In the genomic region with DNA sequence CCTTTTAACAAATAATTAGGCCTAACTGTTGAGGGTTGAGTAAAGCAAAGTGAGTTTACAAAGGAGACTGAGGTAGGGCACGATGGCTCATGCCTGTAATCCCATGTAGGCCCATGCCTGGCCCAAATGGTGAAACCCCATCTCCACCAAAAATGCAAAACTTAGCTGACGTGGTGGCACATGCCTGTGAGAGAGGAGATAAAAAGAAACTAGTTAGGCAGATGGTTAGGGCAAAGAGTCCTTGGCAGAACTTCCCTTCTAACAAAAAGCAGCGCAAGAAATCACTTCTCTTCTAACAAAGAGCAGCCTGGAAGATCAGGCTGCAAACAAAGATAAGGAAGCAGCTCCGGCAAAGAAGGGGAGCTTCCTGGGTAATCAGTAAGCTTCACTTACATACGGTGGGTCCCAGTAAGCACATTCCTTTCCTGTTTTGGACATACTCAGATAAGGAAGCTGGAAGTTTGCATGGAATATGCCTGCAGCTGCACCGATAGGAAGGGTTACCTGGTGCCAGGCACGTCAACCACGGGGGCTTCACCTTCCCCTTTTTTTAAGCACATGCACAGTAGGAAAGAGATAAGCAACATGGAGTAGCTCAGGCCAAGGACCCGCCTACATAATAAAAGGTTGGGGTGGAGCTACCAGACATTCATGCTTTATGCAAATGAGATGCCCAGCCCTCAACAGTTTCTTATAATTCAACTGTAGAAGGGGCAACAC, we compare ENCODE assay signal across 25 cellular contexts.
DNase-seq lines count a peak whose midpoint lies in the region; ATAC-seq, FAIRE-seq and TF ChIP-seq lines count a peak whose summit lies in the region.
"Had no signal": no experiment of that assay in that cellular context is flagged by ENCODE, and none has a peak within 500 bp of the region (broad histone marks: within the 10 kb centered on the region; RNA-seq: fewer than 3 reads in every experiment).

No MANE protein-coding gene starts in this region.

- H3K4me3 ChIP-seq in cardiac muscle cell, result no peak overlapping the region
- H3K4me3 ChIP-seq in HepG2 (replicated peaks in 1 of 3; ENCODE audit: insufficient read depth in 1 of 3, low read depth in 2 of 3, low read length in 3 of 3), result no peak overlapping the region
- H3K4me3 ChIP-seq: esophagus muscularis mucosa, MG63, skin epidermis, transverse colon had no signal

- in situ Hi-C loops in HepG2 (cut with HindIII; ENCODE audit: extremely low pct_ligation_motif_present, low pct_unique_long_range_greater_than_20kb), result loop anchor here (10.0 kb wide), 2 partner anchors 77 to 267 kb away; no protein-coding TSS in a partner anchor

- no peak for TF ChIP-seq EP300 in HepG2 (IDR thresholded peaks at IDR 0.05; ENCODE audit: low read depth in 2 of 2, low read length in 2 of 2)
- no peak for TF ChIP-seq EP300 in HepG2 (CRISPR knock-in tag; IDR thresholded peaks at IDR 0.05; ENCODE audit: borderline replicate concordance)

- H3K36me3 ChIP-seq in cardiac muscle cell, result no peaks in the 10 kb centered on the region
- H3K36me3 ChIP-seq in HepG2 (replicated peaks in 1 of 2; ENCODE audit: control insufficient read depth in 1 of 2, insufficient read depth in 2 of 2, low read length in 2 of 2), result no peaks in the 10 kb centered on the region
- H3K36me3 ChIP-seq: brain microvascular endothelial cell, esophagus muscularis mucosa, MG63, transverse colon had no signal

- no peaks in the 10 kb centered on the region for H3K79me2 ChIP-seq in HepG2 (ENCODE audit: insufficient read depth, low read length)

- H3K27me3 ChIP-seq in cardiac muscle cell (no peaks in the 10 kb centered on the region), HepG2 (ENCODE audit: control insufficient read depth in 1 of 2, insufficient read depth in 2 of 2, low read length in 2 of 2) (no peaks in the 10 kb centered on the region)
- H3K27me3 ChIP-seq: brain microvascular endothelial cell, esophagus muscularis mucosa, MG63, transverse colon had no signal

- no peak for TF ChIP-seq RAD21 in HepG2 (CRISPR knock-in tag; IDR thresholded peaks at IDR 0.05)

- TF ChIP-seq POLR2A in HepG2 (IDR thresholded peaks at IDR 0.05; ENCODE audit: insufficient read depth in 1 of 2, low read depth in 2 of 2, low read length in 2 of 2), result no peak

- no peaks in the 10 kb centered on the region for H3K36me3 Mint-ChIP-seq in activated T-cell treated with anti-CD3 and anti-CD28 coated beads, Interleukin-2, amount 50 U/mL, for 72 hours (ENCODE audit: insufficient read depth in 2 of 2)
- H3K36me3 Mint-ChIP-seq: CD4-positive, alpha-beta memory T cell had no signal

- H3K4me3 Mint-ChIP-seq in activated T-cell treated with anti-CD3 and anti-CD28 coated beads, Interleukin-2, amount 50 U/mL, for 72 hours, result no peak overlapping the region
- H3K4me3 Mint-ChIP-seq: activated CD4-positive, alpha-beta memory T cell treated with anti-CD3 and anti-CD28 coated beads, Interleukin-2, amount 10 ng/mL, durations not matched to agents 7 days and 5 days; CD4-positive, alpha-beta memory T cell had no signal

- no peak for FAIRE-seq in HepG2 (lab: Jason Lieb, UNC)

- DNase-seq in cardiac muscle cell (ENCODE audit: low read depth in 1 of 2, low spot score in 1 of 2) (peak; percentile 21 to 65), Right ventricle myocardium superior (no peak), dermis blood vessel endothelial cell (peak; percentile 51), HepG2 (ENCODE audit: low spot score) (peak; percentile 32), NCI-H2227 (lab: John Stamatoyannopoulos, UW; ENCODE audit: unreplicated experiment) (no peak), left colon (no peak), foreskin melanocyte (no peak)
- no peak for DNase-seq in activated T-cell treated with anti-CD3 and anti-CD28 coated beads, Interleukin-2, amount 50 U/mL, for 72 hours
- DNase-seq: activated CD4-positive, alpha-beta memory T cell treated with anti-CD3 and anti-CD28 coated beads, Interleukin-2, amount 10 ng/mL, durations not matched to agents 7 days and 5 days; activated CD4-positive, CD25-positive, alpha-beta regulatory T cell; activated T-cell treated with anti-CD3 and anti-CD28 coated beads, Interleukin-2, amount 50 U/mL, for 1 hour; brain microvascular endothelial cell; CD4-positive, alpha-beta memory T cell; effector CD8-positive, alpha-beta T cell; mammary epithelial cell; MG63; NCI-H146; NCI-H2171 treated with DMSO at 0.1 percent for 48 hours; NCI-H526 treated with DMSO at 0.1 percent for 48 hours; nucleus accumbens; SK-N-SH; stimulated activated CD4-positive, alpha-beta T cell treated with anti-CD3 and anti-CD28 coated beads, Interleukin-1b, Interleukin-23, amount 100 ng/mL, for 48 hours; transverse colon had no signal

- H3K27ac Mint-ChIP-seq in activated T-cell treated with anti-CD3 and anti-CD28 coated beads, Interleukin-2, amount 50 U/mL, for 72 hours, result no peak overlapping the region
- H3K27ac Mint-ChIP-seq: activated CD4-positive, alpha-beta memory T cell treated with anti-CD3 and anti-CD28 coated beads, Interleukin-2, amount 10 ng/mL, durations not matched to agents 7 days and 5 days; CD4-positive, alpha-beta memory T cell had no signal

- H3K27ac ChIP-seq in cardiac muscle cell, result peak overlapping the region; percentile 88
- H3K27ac ChIP-seq in HepG2 (ENCODE audit: extremely low read length, insufficient read depth, low read length), result no peak overlapping the region
- H3K27ac ChIP-seq: brain microvascular endothelial cell, esophagus muscularis mucosa, skin epidermis, transverse colon had no signal

- no peaks in the 10 kb centered on the region for H3K9me3 Mint-ChIP-seq in activated T-cell treated with anti-CD3 and anti-CD28 coated beads, Interleukin-2, amount 50 U/mL, for 72 hours
- H3K9me3 Mint-ChIP-seq: activated CD4-positive, alpha-beta memory T cell treated with anti-CD3 and anti-CD28 coated beads, Interleukin-2, amount 10 ng/mL, durations not matched to agents 7 days and 5 days had no signal

- no peak for TF ChIP-seq CTCF in cardiac muscle cell (IDR thresholded peaks at IDR 0.05; ENCODE audit: low read depth, low read length)
- no peak for TF ChIP-seq CTCF in HepG2 (CRISPR knock-in tag; IDR thresholded peaks at IDR 0.05)

- H3K27me3 Mint-ChIP-seq in activated T-cell treated with anti-CD3 and anti-CD28 coated beads, Interleukin-2, amount 50 U/mL, for 72 hours (ENCODE audit: low read depth), result no peaks in the 10 kb centered on the region
- H3K27me3 Mint-ChIP-seq: CD4-positive, alpha-beta memory T cell had no signal

- H3K9me3 ChIP-seq in cardiac muscle cell (ENCODE audit: low read depth) (no peaks in the 10 kb centered on the region), HepG2 (ENCODE audit: low read length) (no peaks in the 10 kb centered on the region)
- H3K9me3 ChIP-seq: esophagus muscularis mucosa, MG63, SK-N-SH, transverse colon had no signal

- CTCF ChIA-PET in HepG2 (lab: Yijun Ruan, JAX; ENCODE audit: low intra/inter-chr PET ratio, low total read pairs), result no interaction called here

- H3K4me1 Mint-ChIP-seq in activated T-cell treated with anti-CD3 and anti-CD28 coated beads, Interleukin-2, amount 50 U/mL, for 72 hours (ENCODE audit: low read depth), result no peaks in the 10 kb centered on the region
- H3K4me1 Mint-ChIP-seq: activated CD4-positive, alpha-beta memory T cell treated with anti-CD3 and anti-CD28 coated beads, Interleukin-2, amount 10 ng/mL, durations not matched to agents 7 days and 5 days had no signal

- POLR2A ChIA-PET in HepG2 (lab: Yijun Ruan, JAX), result no interaction called here

- peak overlapping the region; percentile 56 for H2AFZ ChIP-seq in HepG2 (ENCODE audit: low read length)

- no peak for ATAC-seq in Right ventricle myocardium superior (ENCODE audit: poor library complexity)
- ATAC-seq in HepG2, result peak; percentile 65
- no peak for ATAC-seq in left colon
- no peak for ATAC-seq in activated T-cell treated with anti-CD3 and anti-CD28 coated beads, Interleukin-2, amount 50 U/mL, for 72 hours (replicated peaks in 1 of 2)

- WGBS in HepG2 (ENCODE audit: low lambda C conversion rate), result 17% methylated on average over 8 of the region's 9 CpGs

- H3K4me1 ChIP-seq in cardiac muscle cell (ENCODE audit: low read depth) (peaks cover 12% of the 10 kb centered on the region), HepG2 (ENCODE audit: insufficient read depth, low read length) (peaks cover 15% of the 10 kb centered on the region)
- H3K4me1 ChIP-seq: esophagus muscularis mucosa, transverse colon had no signal

- peak overlapping the region; percentile 61 for H3K4me2 ChIP-seq in HepG2 (ENCODE audit: low read depth, low read length)
- H3K4me2 ChIP-seq: SK-N-SH had no signal

- H3K9ac ChIP-seq in HepG2 (ENCODE audit: insufficient read depth, low read depth, low read length), result no peak overlapping the region
- H3K9ac ChIP-seq: SK-N-SH had no signal

- intact Hi-C loops in Right ventricle myocardium superior (cut with DNase I), result no loop called here
- intact Hi-C loops in HepG2 (cut with micrococcal nuclease; ENCODE audit: unreplicated experiment), result no loop called here
- intact Hi-C loops in left colon (cut with DNase I, micrococcal nuclease), result loop anchor here in 1 of 2 donors (5.0 kb wide), 1 partner anchor 94 kb away; no protein-coding TSS in a partner anchor

- no TSS peak for BruUV-seq in HepG2 (replicated peaks; lab: Mats Ljungman, UMichigan)

- no peaks in the 10 kb centered on the region for H4K20me1 ChIP-seq in HepG2 (ENCODE audit: insufficient read depth, low read length)

TF ChIP-seq in HepG2, 621 proteins besides CTCF, POLR2A, EP300 and RAD21 (continues in another document):
- TF ChIP-seq SRF (IDR thresholded peaks at IDR 0.05; ENCODE audit: low read depth, low read length) (0 out of 2 replicates have a peak, but pooled peaks have one; percentile 4), ELF3 (CRISPR knock-in tag; IDR thresholded peaks at IDR 0.05) (peak; percentile 26; the same call in 1 of the 2 replicates), ZNF644 (CRISPR knock-in tag; IDR thresholded peaks at IDR 0.05; ENCODE audit: low read depth) (no peak), TEAD3 (CRISPR knock-in tag; optimal IDR thresholded peaks at IDR 0.05; ENCODE audit: borderline replicate concordance) (peak; percentile 12), SOX13 (IDR thresholded peaks at IDR 0.05) (no peak), SOX13 (CRISPR knock-in tag; conservative IDR thresholded peaks at IDR 0.05 in 1 of 2, IDR thresholded peaks at IDR 0.05 in 1 of 2) (0 out of 4 replicates have a peak, but pooled peaks of 1 of the 2 experiments have one; percentile 12)

Comparison
In these comparisons a context has a peak if more than half of its experiments do, and no peak if none do; other contexts are left out.
1. DNase-seq: peak in cardiac muscle cell (2 of 2), dermis blood vessel endothelial cell (single experiment) and HepG2 (single experiment); none in Right ventricle myocardium superior (single experiment), NCI-H2227 (single experiment), left colon (0 of 2), foreskin melanocyte (single experiment) and activated T-cell treated with anti-CD3 and anti-CD28 coated beads, Interleukin-2, amount 50 U/mL, for 72 hours (0 of 2).